ENCODE assay signal across 19 cellular contexts in the genomic region with DNA sequence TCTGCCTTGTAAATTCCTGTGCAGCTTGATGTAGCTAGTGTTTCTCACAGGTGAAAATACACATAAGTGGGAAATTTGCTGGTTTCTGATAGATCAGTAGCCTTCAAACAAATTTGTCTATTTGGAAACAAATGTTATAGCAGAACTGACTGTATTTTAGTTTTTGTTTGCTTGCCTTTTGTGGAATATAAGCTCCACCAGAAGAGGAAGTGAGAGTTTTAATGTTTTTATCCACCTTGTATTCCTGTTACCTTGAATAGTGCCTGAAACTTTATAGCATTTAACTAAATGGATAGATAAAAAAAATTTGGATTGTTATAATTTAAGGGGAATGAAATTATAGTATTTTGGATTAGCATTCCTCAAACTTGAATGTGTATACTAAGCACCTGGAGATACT. TPM values are rescaled to one million over a fixed set of nuclear protein-coding genes. Genes with fewer than 3 reads are reported as not detected.
DNase-seq lines count a peak whose midpoint lies in the region; ATAC-seq and TF ChIP-seq lines count a peak whose summit lies in the region.
"Had no signal": no experiment of that assay in that cellular context is flagged by ENCODE, and none has a peak within 500 bp of the region (broad histone marks: within the 10 kb centered on the region; RNA-seq: fewer than 3 reads in every experiment).

No MANE protein-coding gene starts in this region.

- H3K9me3 Mint-ChIP-seq in CD4-positive, CD25-positive, alpha-beta regulatory T cell: no peaks in the 10 kb centered on the region
- H3K9me3 Mint-ChIP-seq in mesothelial cell of epicardium: no peaks in the 10 kb centered on the region

- H3K4me3 ChIP-seq in CD4-positive, CD25-positive, alpha-beta regulatory T cell (ENCODE audit: low read depth, low read length): no peak overlapping the region
- no peak overlapping the region for H3K4me3 ChIP-seq in SK-N-MC
- H3K4me3 ChIP-seq: PC-9 had no signal

- H3K4me1 Mint-ChIP-seq in CD4-positive, CD25-positive, alpha-beta regulatory T cell: peaks cover 46 to 77% (median 60%) of the 10 kb centered on the region in 4 donors
- H3K4me1 Mint-ChIP-seq in mesothelial cell of epicardium: peaks cover 14% of the 10 kb centered on the region

- no peak overlapping the region for H3K9ac ChIP-seq in SK-N-MC (ENCODE audit: insufficient read length)

- TF ChIP-seq CTCF in mesothelial cell of epicardium (IDR thresholded peaks at IDR 0.05; ENCODE audit: unreplicated experiment): no peak

- H3K36me3 ChIP-seq in CD4-positive, CD25-positive, alpha-beta regulatory T cell (ENCODE audit: control insufficient read depth, insufficient read depth, low read length): peaks cover 64% of the 10 kb centered on the region
- H3K36me3 ChIP-seq in SK-N-MC (ENCODE audit: insufficient read depth, low read length): peaks cover 76% of the 10 kb centered on the region

- peaks cover 47% of the 10 kb centered on the region for H3K4me1 ChIP-seq in CD4-positive, CD25-positive, alpha-beta regulatory T cell (ENCODE audit: control insufficient read depth, insufficient read depth, low read length, poor library complexity, severe bottlenecking)

- peak overlapping the region in 1 of 3 donors; percentile 4 for H3K27ac Mint-ChIP-seq in CD4-positive, CD25-positive, alpha-beta regulatory T cell
- H3K27ac Mint-ChIP-seq in mesothelial cell of epicardium: peak overlapping the region; percentile 48

- no peaks in the 10 kb centered on the region for H3K9me3 ChIP-seq in CD4-positive, CD25-positive, alpha-beta regulatory T cell (ENCODE audit: control insufficient read depth in 2 of 2, low read length in 2 of 2)
- no peaks in the 10 kb centered on the region for H3K9me3 ChIP-seq in SK-N-MC (ENCODE audit: low read depth, low read length)
- H3K9me3 ChIP-seq: Caco-2 had no signal

- H3K27ac ChIP-seq in CD4-positive, CD25-positive, alpha-beta regulatory T cell (ENCODE audit: insufficient read depth, low read length, poor library complexity, severe bottlenecking): peak overlapping the region; percentile 14
- peak overlapping the region; percentile 9; the same call in 1 of the 2 replicates for H3K27ac ChIP-seq in SK-N-MC
- H3K27ac ChIP-seq: PC-9, RWPE1 had no signal

- no peaks in the 10 kb centered on the region for H3K27me3 ChIP-seq in CD4-positive, CD25-positive, alpha-beta regulatory T cell (ENCODE audit: control insufficient read depth, insufficient read depth, low read length)

- ATAC-seq in CD4-positive, CD25-positive, alpha-beta regulatory T cell (ENCODE audit: low read depth in 2 of 2): no peak
- ATAC-seq in GM19467 (IDR thresholded peaks at IDR 0.05; ENCODE audit: unreplicated experiment): no peak

- DNase-seq in NOMO-1 treated with DMSO at 0.1 percent for 48 hours (lab: John Stamatoyannopoulos, UW; ENCODE audit: unreplicated experiment) (peak; percentile 30), NOMO-1 treated with dmso at 0.1 percent for 144 hours (lab: John Stamatoyannopoulos, UW; ENCODE audit: unreplicated experiment) (no peak), SK-N-MC (ENCODE audit: low read depth, low spot score) (no peak), mesothelial cell of epicardium (ENCODE audit: low spot score in 2 of 2, unreplicated experiment in 2 of 2) (no peak), T-helper 1 cell (no peak), NCI-H774 (lab: John Stamatoyannopoulos, UW) (no peak)
- DNase-seq in CD4-positive, CD25-positive, alpha-beta regulatory T cell: no peak
- DNase-seq: 8988T, Caco-2, DMS153, GF-D8, MV-4-11, NCI-H1694 treated with DMSO at 0.1 percent for 48 hours, NCI-H510A, NCI-H82, PC-9, SIG-M5 had no signal

- H3K27me3 Mint-ChIP-seq in CD4-positive, CD25-positive, alpha-beta regulatory T cell: no peaks in the 10 kb centered on the region
- no peaks in the 10 kb centered on the region for H3K27me3 Mint-ChIP-seq in mesothelial cell of epicardium (ENCODE audit: low read depth)

- no peak overlapping the region for H3K4me3 Mint-ChIP-seq in CD4-positive, CD25-positive, alpha-beta regulatory T cell
- H3K4me3 Mint-ChIP-seq in mesothelial cell of epicardium: no peak overlapping the region

- H3K36me3 Mint-ChIP-seq in CD4-positive, CD25-positive, alpha-beta regulatory T cell: peaks cover 31% of the 10 kb centered on the region
- H3K36me3 Mint-ChIP-seq in mesothelial cell of epicardium: peaks cover 28% of the 10 kb centered on the region

RNA-seq across cellular contexts. Expression of a gene that starts 9.8 kb away (rescaled TPM):
- 205 TPM for total RNA-seq in CD4-positive, CD25-positive, alpha-beta regulatory T cell
- 100 to 1,000 TPM in 1 of 4 donors, 10 to 100 TPM in 3; 80.5 to 100 (median 89.4) TPM for polyA plus RNA-seq in CD4-positive, CD25-positive, alpha-beta regulatory T cell
- 133 to 141 TPM (median 139 TPM) in 3 replicates for total RNA-seq in mesothelial cell of epicardium
